Comparison of ENCODE assay signal across 10 cellular contexts in the genomic region with DNA sequence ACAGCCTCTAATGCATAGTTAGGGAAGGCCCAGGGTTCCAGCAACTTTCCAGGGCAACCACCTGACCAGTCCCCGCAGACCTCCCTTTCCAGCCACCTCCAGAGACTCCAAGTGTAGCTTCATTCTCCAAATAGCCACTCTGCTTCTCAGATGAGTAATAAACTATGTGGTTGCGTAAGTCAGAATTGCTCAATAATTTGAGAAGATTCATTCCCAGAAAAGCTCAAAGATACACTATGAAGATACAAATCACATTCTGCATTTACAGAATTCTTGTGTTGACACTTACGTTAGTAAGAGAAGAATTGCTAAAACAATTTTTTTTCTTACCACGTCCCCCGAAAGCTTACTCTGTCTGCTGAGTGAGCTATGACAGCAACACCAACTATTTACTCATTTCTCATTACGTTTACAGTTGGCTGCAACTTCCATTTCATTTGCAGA. TPM values are rescaled to one million over a fixed set of nuclear protein-coding genes. Genes with fewer than 3 reads are reported as not detected.
DNase-seq lines count a peak whose midpoint lies in the region; ATAC-seq and TF ChIP-seq lines count a peak whose summit lies in the region.
"Had no signal": no experiment of that assay in that cellular context is flagged by ENCODE, and none has a peak within 500 bp of the region (broad histone marks: within the 10 kb centered on the region; RNA-seq: fewer than 3 reads in every experiment).

No MANE protein-coding gene starts in this region.

- H2AFZ ChIP-seq in GM23338, result no peak overlapping the region

- H3K9me2 ChIP-seq in GM23338 (ENCODE audit: insufficient read depth), result no peaks in the 10 kb centered on the region

- no peak overlapping the region for H3K27ac ChIP-seq in GM23338 (ENCODE audit: low read depth)

- H3K9me3 Mint-ChIP-seq in GM23338, result no peaks in the 10 kb centered on the region

- intact Hi-C loops in left ventricle myocardium superior (cut with micrococcal nuclease), result no loop called here

- peaks cover 10% of the 10 kb centered on the region for H3K27me3 Mint-ChIP-seq in GM23338 (ENCODE audit: insufficient read depth, low read depth, poor library complexity)

- H3K36me3 Mint-ChIP-seq in GM23338 (ENCODE audit: low read depth), result no peaks in the 10 kb centered on the region

- H3K4me3 Mint-ChIP-seq in GM23338, result no peak overlapping the region

- no peaks in the 10 kb centered on the region for H3F3A ChIP-seq in GM23338 (replicated peaks; ENCODE audit: low read depth)

- TF ChIP-seq CTCF in GM23338 (conservative IDR thresholded peaks at IDR 0.05; ENCODE audit: low read depth in 2 of 2), result no peak

- peaks cover 9% of the 10 kb centered on the region for H3K4me1 Mint-ChIP-seq in GM23338

- no peak overlapping the region for H3K4me3 ChIP-seq in GM23338

- no peaks in the 10 kb centered on the region for H3K27me3 ChIP-seq in GM23338 (ENCODE audit: insufficient read depth)

- no peaks in the 10 kb centered on the region for H3K79me2 ChIP-seq in GM23338 (replicated peaks; ENCODE audit: insufficient read depth)

- no peaks in the 10 kb centered on the region; the same call in 1 of the 2 replicates for H3K4me1 ChIP-seq in GM23338 (ENCODE audit: insufficient read depth)

- peak; percentile 19 for DNase-seq in HPDE6-E6E7 (ENCODE audit: extremely low spot score)
- peak; percentile 40 for DNase-seq in T1000 (lab: John Stamatoyannopoulos, UW)
- DNase-seq in left ventricle myocardium superior, result peak; percentile 55
- peak; percentile 94 for DNase-seq in stromal cell of bone marrow (ENCODE audit: low read depth)
- no peak for DNase-seq in effector CD4-positive, alpha-beta T cell
- no peak for DNase-seq in epidermal melanocyte (ENCODE audit: insufficient read length, low spot score)
- no peak for DNase-seq in GM23338 (ENCODE audit: low spot score)
- DNase-seq in NCI-H2029 treated with DMSO at 0.1 percent for 48 hours (lab: John Stamatoyannopoulos, UW), result no peak
- DNase-seq: activated CD8-positive, alpha-beta memory T cell treated with anti-CD3 and anti-CD28 coated beads, Interleukin-2, amount 50 U/mL, for 4 hours; NCI-H1694 had no signal

- H3K36me3 ChIP-seq in GM23338 (ENCODE audit: insufficient read depth), result no peaks in the 10 kb centered on the region

- H4K20me1 ChIP-seq in GM23338 (replicated peaks; ENCODE audit: insufficient read depth), result no peaks in the 10 kb centered on the region

- H3K4me2 ChIP-seq in GM23338, result no peak overlapping the region

- peak; percentile 95 for ATAC-seq in left ventricle myocardium superior
- ATAC-seq in GM23338, result no peak

- H3K27ac Mint-ChIP-seq in GM23338, result no peak overlapping the region

TF ChIP-seq in GM23338, 12 proteins besides CTCF, POLR2A, EP300 and RAD21:
- TF ChIP-seq EZH2 (IDR thresholded peaks at IDR 0.05; ENCODE audit: low read depth, unreplicated experiment) (no peak), ZNF114 (CRISPR knock-in tag; IDR thresholded peaks at IDR 0.05) (no peak), NANOG (IDR thresholded peaks at IDR 0.05; ENCODE audit: borderline replicate concordance) (no peak), STAT1 (IDR thresholded peaks at IDR 0.05; ENCODE audit: unreplicated experiment) (no peak), ZNF331 (CRISPR knock-in tag; IDR thresholded peaks at IDR 0.05; ENCODE audit: low read depth) (no peak)
- TF ChIP-seq, protein P1, sequence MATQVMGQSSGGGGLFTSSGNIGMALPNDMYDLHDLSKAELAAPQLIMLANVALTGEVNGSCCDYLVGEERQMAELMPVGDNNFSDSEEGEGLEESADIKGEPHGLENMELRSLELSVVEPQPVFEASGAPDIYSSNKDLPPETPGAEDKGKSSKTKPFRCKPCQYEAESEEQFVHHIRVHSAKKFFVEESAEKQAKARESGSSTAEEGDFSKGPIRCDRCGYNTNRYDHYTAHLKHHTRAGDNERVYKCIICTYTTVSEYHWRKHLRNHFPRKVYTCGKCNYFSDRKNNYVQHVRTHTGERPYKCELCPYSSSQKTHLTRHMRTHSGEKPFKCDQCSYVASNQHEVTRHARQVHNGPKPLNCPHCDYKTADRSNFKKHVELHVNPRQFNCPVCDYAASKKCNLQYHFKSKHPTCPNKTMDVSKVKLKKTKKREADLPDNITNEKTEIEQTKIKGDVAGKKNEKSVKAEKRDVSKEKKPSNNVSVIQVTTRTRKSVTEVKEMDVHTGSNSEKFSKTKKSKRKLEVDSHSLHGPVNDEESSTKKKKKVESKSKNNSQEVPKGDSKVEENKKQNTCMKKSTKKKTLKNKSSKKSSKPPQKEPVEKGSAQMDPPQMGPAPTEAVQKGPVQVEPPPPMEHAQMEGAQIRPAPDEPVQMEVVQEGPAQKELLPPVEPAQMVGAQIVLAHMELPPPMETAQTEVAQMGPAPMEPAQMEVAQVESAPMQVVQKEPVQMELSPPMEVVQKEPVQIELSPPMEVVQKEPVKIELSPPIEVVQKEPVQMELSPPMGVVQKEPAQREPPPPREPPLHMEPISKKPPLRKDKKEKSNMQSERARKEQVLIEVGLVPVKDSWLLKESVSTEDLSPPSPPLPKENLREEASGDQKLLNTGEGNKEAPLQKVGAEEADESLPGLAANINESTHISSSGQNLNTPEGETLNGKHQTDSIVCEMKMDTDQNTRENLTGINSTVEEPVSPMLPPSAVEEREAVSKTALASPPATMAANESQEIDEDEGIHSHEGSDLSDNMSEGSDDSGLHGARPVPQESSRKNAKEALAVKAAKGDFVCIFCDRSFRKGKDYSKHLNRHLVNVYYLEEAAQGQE (IDR thresholded peaks at IDR 0.05; ENCODE audit: unreplicated experiment), result no peak

RNA-seq across cellular contexts. Expression of a gene that starts 8.2 kb away (rescaled TPM):
- 25.1 TPM for total RNA-seq in left ventricle myocardium superior
- total RNA-seq in GM23338 (2014; rRNA removed; shearing (Covaris generic)), result 21.4 and 25.4 TPM in 2 replicates
- polyA plus RNA-seq in GM23338 (2016; fragmentation: Nextera tagmentation; extraction: Ambion mirVana), result 10.5 and 11.3 TPM in 2 replicates

Comparison
In these comparisons a context has a peak if more than half of its experiments do, and no peak if none do; other contexts are left out.
1. DNase-seq: peak in HPDE6-E6E7 (single experiment), T1000 (single experiment), left ventricle myocardium superior (single experiment) and stromal cell of bone marrow (single experiment); none in effector CD4-positive, alpha-beta T cell (single experiment), epidermal melanocyte (single experiment), GM23338 (single experiment) and NCI-H2029 treated with DMSO at 0.1 percent for 48 hours (single experiment).